8 cellular contexts compared by ENCODE assay signal in genomic region chr2:33583194-33583938, GRCh38. TPM values are rescaled to one million over a fixed set of nuclear protein-coding genes. Genes with fewer than 3 reads are reported as not detected.
DNase-seq lines count a peak whose midpoint lies in the region; ATAC-seq, FAIRE-seq and TF ChIP-seq lines count a peak whose summit lies in the region.

No MANE protein-coding gene starts in this region.

- no peak overlapping the region for H3K27ac ChIP-seq in A549
- no peak overlapping the region for H3K27ac ChIP-seq in Panc1 (ENCODE audit: low read length)
- no peak overlapping the region for H3K27ac ChIP-seq in coronary artery

- no peak for TF ChIP-seq POLR2A in A549 (IDR thresholded peaks at IDR 0.05; ENCODE audit: low read length)

- H3K4me3 Mint-ChIP-seq in memory B cell: no peak overlapping the region

- H3K36me3 ChIP-seq in Panc1 (ENCODE audit: control insufficient read depth, insufficient read depth, low read length): peaks cover 27% of the 10 kb centered on the region

- no peak overlapping the region for H3K27ac Mint-ChIP-seq in memory B cell

- H3K4me1 ChIP-seq in A549 (no peaks in the 10 kb centered on the region), Panc1 (ENCODE audit: control insufficient read depth, insufficient read depth, low read length) (no peaks in the 10 kb centered on the region)

- H3K27me3 Mint-ChIP-seq in memory B cell: no peaks in the 10 kb centered on the region

- H3K4me1 Mint-ChIP-seq in memory B cell: peaks cover 12% of the 10 kb centered on the region

- WGBS in A549 (ENCODE audit: missing lambda C conversion rate): 27% methylated on average over 2 of the region's 2 CpGs

- TF ChIP-seq CTCF in A549 (IDR thresholded peaks at IDR 0.05): peak; percentile 99
- peak; percentile 83; the same call in 1 of the 2 replicates for TF ChIP-seq CTCF in Panc1 (IDR thresholded peaks at IDR 0.05)
- TF ChIP-seq CTCF in coronary artery (IDR thresholded peaks at IDR 0.05): peak; percentile 70

- no peak for TF ChIP-seq EP300 in A549 (IDR thresholded peaks at IDR 0.05)

- intact Hi-C loops in Panc1 (cut with micrococcal nuclease; ENCODE audit: unreplicated experiment): loop anchor here (5.0 kb wide), 2 partner anchors 106 to 171 kb away; partner anchors contain the start of gene RASGRP3

- no peaks in the 10 kb centered on the region for H3K9me3 Mint-ChIP-seq in memory B cell

- POLR2A ChIA-PET in A549 (lab: Yijun Ruan, JAX) (no interaction called here), Panc1 (lab: Charles Lee) (no interaction called here)

- FAIRE-seq in A549 (lab: Jason Lieb, UNC): peak; percentile 88

- TF ChIP-seq RAD21 in A549 (conservative IDR thresholded peaks at IDR 0.05 in 1 of 2, IDR thresholded peaks at IDR 0.05 in 1 of 2): peak; percentile 93 to 96

- CTCF ChIA-PET in A549 (lab: Yijun Ruan, JAX): interaction anchor here (0.6 to 3.6 kb wide), 33 partner anchors 9 to 1069 kb away, joined by 3 to 20 read pairs (median 4); partner anchors contain the start of genes FAM98A and RASGRP3
- CTCF ChIA-PET in Panc1 (lab: Charles Lee): interaction anchor here (1.0 kb wide), 2 partner anchors 108 to 139 kb away, joined by 4 to 5 read pairs; no protein-coding TSS in a partner anchor

- H3K27me3 ChIP-seq in Panc1 (ENCODE audit: control insufficient read depth, insufficient read depth, low read length): no peaks in the 10 kb centered on the region

- peaks cover 16% of the 10 kb centered on the region for H3K36me3 Mint-ChIP-seq in memory B cell

- in situ Hi-C loops in Panc1 (cut with HindIII; ENCODE audit: low pct_unique_long_range_greater_than_20kb, low sequenced_read_pairs): no loop called here

- no peak overlapping the region for H3K4me2 ChIP-seq in A549

- H3K4me3 ChIP-seq in A549 (no peak overlapping the region), Panc1 (ENCODE audit: low read depth in 2 of 2, low read length in 2 of 2) (no peak overlapping the region), coronary artery (no peak overlapping the region)

- ATAC-seq in A549 (peak in 1 of 2 experiments; percentile 62; a peak in 3 of 6 replicates), HG02885 (IDR thresholded peaks at IDR 0.05; ENCODE audit: poor library complexity, unreplicated experiment) (peak; percentile 78), Panc1 (no peak), memory B cell (ENCODE audit: low read depth) (peak; percentile 75), HG03108 (IDR thresholded peaks at IDR 0.05; ENCODE audit: unreplicated experiment) (no peak), HG02610 (IDR thresholded peaks at IDR 0.05; ENCODE audit: unreplicated experiment) (no peak)

- DNase-seq in A549 (ENCODE audit: low read depth in 1 of 2, low spot score in 1 of 2) (peak in 1 of 2 experiments; percentile 46), EL (peak; percentile 53), Panc1 (ENCODE audit: low read depth, low spot score) (no peak), coronary artery (ENCODE audit: low spot score) (no peak), memory B cell (ENCODE audit: low spot score in 2 of 2) (peak; percentile 30 to 54)

- BruUV-seq in Panc1 (replicated peaks; lab: Mats Ljungman, UMichigan): no TSS peak

- no peaks in the 10 kb centered on the region for H3K9me3 ChIP-seq in A549
- H3K9me3 ChIP-seq in Panc1 (ENCODE audit: control insufficient read depth, insufficient read depth, low read depth, low read length): no peaks in the 10 kb centered on the region

TF ChIP-seq in A549, 52 proteins besides CTCF, POLR2A, EP300 and RAD21:
- TF ChIP-seq ZSCAN20 (CRISPR knock-in tag; IDR thresholded peaks at IDR 0.05) (no peak), SMC3 (IDR thresholded peaks at IDR 0.05) (peak; percentile 91), TP53 (CRISPR knock-in tag; IDR thresholded peaks at IDR 0.05) (no peak)
TF ChIP-seq in A549: peak in this region for 1.

RNA-seq across cellular contexts. Expression of gene FAM98A, which starts 15.7 kb away (rescaled TPM):
- 83.4 and 109 TPM in 2 replicates for polyA plus RNA-seq in A549 (2011; rRNA removed)
- 133 and 138 TPM in 2 replicates for polyA plus RNA-seq in A549 (2012; cell fraction: cytosol; rRNA removed)
- 14.0 and 34.5 TPM in 2 replicates for polyA plus RNA-seq in A549 (2012; cell fraction: nucleus; rRNA removed)
- 94.1 to 101 TPM (median 97.2 TPM) in 3 replicates for polyA plus RNA-seq in A549 (2017; fragmentation: RNase III; extraction: RNeasy Plus Mini Kit Qiagen cat#74134 plus additional on column Dnase treatment)
- polyA minus RNA-seq in A549 (2011; rRNA and poly(A)+ RNA removed): 49.4 and 94.8 TPM in 2 replicates
- total RNA-seq in Panc1 (2021; ENCODE audit: unreplicated experiment): 39.2 TPM
- 25.6 TPM for polyA plus RNA-seq in Panc1 (2012; ENCODE audit: insufficient read length)

Comparison
In these comparisons a context has a peak if more than half of its experiments do, and no peak if none do; other contexts are left out.
1. ATAC-seq: peak in HG02885 (single experiment) and memory B cell (single experiment); none in Panc1 (single experiment), HG03108 (single experiment) and HG02610 (single experiment).
2. DNase-seq: peak in EL (single experiment) and memory B cell (2 of 2); none in Panc1 (single experiment) and coronary artery (single experiment).
3. Peak in every context shown above with its lines, with median percentiles within 50 percentile points of each other: CTCF ChIP-seq.